ENCODE assay signal across 8 cellular contexts in genomic region chr19:42285546-42285945, GRCh38. TPM values are rescaled to one million over a fixed set of nuclear protein-coding genes. Genes with fewer than 3 reads are reported as not detected.
A peak's percentile ranks its signal among the peaks of the same experiment; 100 is the strongest.
DNase-seq lines count a peak whose midpoint lies in the region; ATAC-seq and TF ChIP-seq lines count a peak whose summit lies in the region.

No MANE protein-coding gene starts in this region.

- H3K9ac ChIP-seq in PC-3 (ENCODE audit: low read length) = no peak overlapping the region

- H3K4me3 ChIP-seq in A673 (ENCODE audit: low read depth, low read length, poor library complexity, severe bottlenecking) (peak overlapping the region; percentile 74), HEK293 (ENCODE audit: low read depth, low read length) (no peak overlapping the region), breast epithelium (peak overlapping the region; percentile 61 to 92 (median 67)), muscle layer of duodenum (ENCODE audit: low read depth in 1 of 2, low read length in 2 of 2) (peak overlapping the region; percentile 65 to 71), PC-3 (ENCODE audit: low read length) (no peak overlapping the region)

- CTCF ChIA-PET in A673 (lab: Charles Lee) = no interaction called here
- CTCF ChIA-PET in HEK293 (lab: Yijun Ruan, JAX) = interaction anchor here (0.6 to 0.8 kb wide), 2 partner anchors 11 to 58 kb away, joined by 4 read pairs; no protein-coding TSS in a partner anchor
- CTCF ChIA-PET in PC-3 (lab: Charles Lee) = no interaction called here

- peaks cover 39% of the 10 kb centered on the region for H3K36me3 ChIP-seq in A673 (ENCODE audit: insufficient read depth, low read length, poor library complexity, severe bottlenecking)
- peaks cover 0 to 39% of the 10 kb centered on the region in 2 experiments; a peak in 2 of 3 replicates for H3K36me3 ChIP-seq in HEK293 (ENCODE audit: control insufficient read depth in 2 of 2, insufficient read depth in 1 of 2, low read length in 2 of 2)
- H3K36me3 ChIP-seq in breast epithelium = no peaks in the 10 kb centered on the region
- H3K36me3 ChIP-seq in muscle layer of duodenum (ENCODE audit: control insufficient read depth in 1 of 2, insufficient read depth in 2 of 2, low read length in 2 of 2) = peaks cover 32 to 48% of the 10 kb centered on the region in 2 donors
- H3K36me3 ChIP-seq in PC-3 (ENCODE audit: low read depth, low read length) = no peaks in the 10 kb centered on the region

- POLR2A ChIA-PET in A673 (lab: Charles Lee; ENCODE audit: low non-redundant PET) = no interaction called here
- POLR2A ChIA-PET in HEK293 (lab: Yijun Ruan, JAX) = interaction anchor here (12.3 kb wide), 1 partner anchor 38 kb away, joined by 242 read pairs; the partner anchor contains the start of gene GSK3A
- POLR2A ChIA-PET in PC-3 (lab: Charles Lee; ENCODE audit: unreplicated experiment) = no interaction called here

- H3F3A ChIP-seq in PC-3 (ENCODE audit: low read length, unreplicated experiment) = no peaks in the 10 kb centered on the region

- no peak overlapping the region for H3K4me2 ChIP-seq in PC-3 (ENCODE audit: low read length)

- ATAC-seq in PC-3 = no peak
- no peak for ATAC-seq in GM18519 (IDR thresholded peaks at IDR 0.05; ENCODE audit: low FRiP score, unreplicated experiment)

- H2AFZ ChIP-seq in PC-3 (ENCODE audit: low read length) = no peak overlapping the region

- DNase-seq in A673 (ENCODE audit: low spot score) (no peak), breast epithelium (ENCODE audit: low spot score in 2 of 2) (no peak), PC-3 (no peak), kidney tubule cell (ENCODE audit: low spot score) (no peak), GM20000 (ENCODE audit: low spot score) (no peak)

- H3K79me2 ChIP-seq in PC-3 (ENCODE audit: low read length) = no peaks in the 10 kb centered on the region

- intact Hi-C loops in A673 (cut with micrococcal nuclease; ENCODE audit: unreplicated experiment) (no loop called here), breast epithelium (cut with DNase I; ENCODE audit: low total_unique reads) (no loop called here), PC-3 (cut with micrococcal nuclease) (no loop called here)

- no peak for TF ChIP-seq POLR2A in breast epithelium (IDR thresholded peaks at IDR 0.05)

- TF ChIP-seq CTCF in A673 (conservative IDR thresholded peaks at IDR 0.05; ENCODE audit: low read depth, low read length) = no peak
- TF ChIP-seq CTCF in HEK293 (tag by site-specific recombination; IDR thresholded peaks at IDR 0.05) = no peak
- no peak for TF ChIP-seq CTCF in breast epithelium (IDR thresholded peaks at IDR 0.05)
- no peak for TF ChIP-seq CTCF in PC-3 (conservative IDR thresholded peaks at IDR 0.05; ENCODE audit: low read depth, low read length)
- TF ChIP-seq CTCF in GM20000 (IDR thresholded peaks at IDR 0.05; ENCODE audit: extremely low read depth, missing control alignments) = no peak

- no peaks in the 10 kb centered on the region for H3K27me3 ChIP-seq in A673 (replicated peaks; ENCODE audit: insufficient read depth, low read depth, low read length, poor library complexity)
- no peaks in the 10 kb centered on the region for H3K27me3 ChIP-seq in breast epithelium
- H3K27me3 ChIP-seq in muscle layer of duodenum (ENCODE audit: low read depth, low read length) = no peaks in the 10 kb centered on the region
- H3K27me3 ChIP-seq in PC-3 (ENCODE audit: low read length) = no peaks in the 10 kb centered on the region

- no peaks in the 10 kb centered on the region for H4K20me1 ChIP-seq in PC-3 (ENCODE audit: low read length)

- H3K4me1 ChIP-seq in A673 (ENCODE audit: insufficient read depth, low read length, poor library complexity, severe bottlenecking) = peaks cover 41% of the 10 kb centered on the region
- peaks cover 43% of the 10 kb centered on the region for H3K4me1 ChIP-seq in HEK293 (ENCODE audit: control insufficient read depth, insufficient read depth, low read length)
- H3K4me1 ChIP-seq in breast epithelium = peaks cover 17 to 30% of the 10 kb centered on the region in 2 donors
- H3K4me1 ChIP-seq in muscle layer of duodenum (ENCODE audit: control insufficient read depth in 1 of 2, insufficient read depth in 2 of 2, low read length in 2 of 2) = peaks cover 31 to 52% of the 10 kb centered on the region in 2 donors
- H3K4me1 ChIP-seq in PC-3 (ENCODE audit: insufficient read depth, low read length) = no peaks in the 10 kb centered on the region

- H3K27ac ChIP-seq in A673 (ENCODE audit: low read depth, low read length, poor library complexity, severe bottlenecking) = peak overlapping the region; percentile 82
- peak overlapping the region; percentile 82; the same call in 1 of the 2 replicates for H3K27ac ChIP-seq in HEK293 (ENCODE audit: extremely low read depth, low read depth, low read length)
- H3K27ac ChIP-seq in breast epithelium = peak overlapping the region; percentile 79 to 100
- peak overlapping the region; percentile 8 for H3K27ac ChIP-seq in muscle layer of duodenum (ENCODE audit: low read length)
- no peak overlapping the region for H3K27ac ChIP-seq in PC-3 (ENCODE audit: low read length)

- no TSS peak for BruUV-seq in A673 (replicated peaks; lab: Mats Ljungman, UMichigan)
- no TSS peak for BruUV-seq in PC-3 (replicated peaks; lab: Mats Ljungman, UMichigan)

- H3K9me3 ChIP-seq in A673 (ENCODE audit: low read depth, low read length, poor library complexity, severe bottlenecking) (no peaks in the 10 kb centered on the region), HEK293 (ENCODE audit: control insufficient read depth, insufficient read depth, low read depth, low read length) (no peaks in the 10 kb centered on the region), breast epithelium (no peaks in the 10 kb centered on the region), muscle layer of duodenum (ENCODE audit: control insufficient read depth in 1 of 2, low read length in 2 of 2) (no peaks in the 10 kb centered on the region), PC-3 (ENCODE audit: low read length) (no peaks in the 10 kb centered on the region)

- H3K9me2 ChIP-seq in PC-3 (replicated peaks; ENCODE audit: low read length) = no peaks in the 10 kb centered on the region

TF ChIP-seq in HEK293, 187 proteins besides CTCF, POLR2A, EP300 and RAD21:
- no peak for TF ChIP-seq ZNF266 (tag by site-specific recombination; IDR thresholded peaks at IDR 0.05; ENCODE audit: low read depth)
- TF ChIP-seq SALL2 (tag by site-specific recombination; IDR thresholded peaks at IDR 0.05; ENCODE audit: borderline replicate concordance) = no peak
- 0 out of 2 replicates have a peak, but pooled peaks have one; percentile 1 for TF ChIP-seq KLF7 (tag by site-specific recombination; IDR thresholded peaks at IDR 0.05; ENCODE audit: borderline replicate concordance)
- 0 out of 2 replicates have a peak, but pooled peaks have one; percentile 25 for TF ChIP-seq ZNF366 (tag by site-specific recombination; conservative IDR thresholded peaks at IDR 0.05)
- TF ChIP-seq SP2 (tag by site-specific recombination; IDR thresholded peaks at IDR 0.05) = peak; percentile 47
- TF ChIP-seq ZNF335 (tag by site-specific recombination; conservative IDR thresholded peaks at IDR 0.05) = no peak
- TF ChIP-seq ZNF132 (tag by site-specific recombination; IDR thresholded peaks at IDR 0.05; ENCODE audit: borderline replicate concordance) = no peak
- TF ChIP-seq ZNF341 (tag by site-specific recombination; IDR thresholded peaks at IDR 0.05; ENCODE audit: low read depth) = peak; percentile 12; the same call in 1 of the 2 replicates

RNA-seq across cellular contexts. Expression of gene PRR19, which starts 16.4 kb away (rescaled TPM):
- total RNA-seq in A673 (2021) (2.5 and 3.6 TPM in 2 replicates), breast epithelium (1 to 10 TPM in 1 of 3 donors, under 1 TPM in 2; 0.33 to 2.6 (median 0.48) TPM), PC-3 (2014; rRNA removed) (not detected in 2 replicates)

RNA-seq across cellular contexts. Expression of gene CIC, which starts 16.5 kb away (rescaled TPM):
- total RNA-seq in A673 (2021) (75.8 and 80.3 TPM in 2 replicates), breast epithelium (10 to 100 TPM; 20.2 to 25.6 (median 24.9) TPM), PC-3 (2014; rRNA removed) (9.8 and 21.4 TPM in 2 replicates)

RNA-seq across cellular contexts. Expression of gene PAFAH1B3, which starts 16.9 kb away (rescaled TPM):
- total RNA-seq in A673 (2021) = 151 and 166 TPM in 2 replicates
- 10 to 100 TPM in 2 of 3 donors, 1 to 10 TPM in 1; 7.5 to 32.4 (median 28.5) TPM for total RNA-seq in breast epithelium
- total RNA-seq in PC-3 (2014; rRNA removed) = not detected in 2 replicates

RNA-seq across cellular contexts. Expression of gene TMEM145, which starts 27.6 kb away (rescaled TPM):
- total RNA-seq in A673 (2021) = 4.9 and 5.7 TPM in 2 replicates
- total RNA-seq in breast epithelium = under 1 TPM in 2 of 3 donors, not detected in 1; 0.33 to 0.59 TPM
- total RNA-seq in PC-3 (2014; rRNA removed) = 0.29 and 0.69 TPM in 2 replicates

RNA-seq across cellular contexts. Expression of gene ERF, which starts 30.6 kb away (rescaled TPM):
- total RNA-seq in A673 (2021) (149 and 164 TPM in 2 replicates), breast epithelium (10 to 100 TPM; 11.4 to 38.6 (median 24.3) TPM), PC-3 (2014; rRNA removed) (17.0 and 40.2 TPM in 2 replicates)

Comparison
In these comparisons a context has a peak if more than half of its experiments do, and no peak if none do; other contexts are left out.
1. H3K4me3 ChIP-seq: peak in A673 (single experiment), breast epithelium (3 of 3) and muscle layer of duodenum (2 of 2); none in HEK293 (single experiment) and PC-3 (single experiment).